19 cellular contexts compared by ENCODE assay signal in the genomic region with DNA sequence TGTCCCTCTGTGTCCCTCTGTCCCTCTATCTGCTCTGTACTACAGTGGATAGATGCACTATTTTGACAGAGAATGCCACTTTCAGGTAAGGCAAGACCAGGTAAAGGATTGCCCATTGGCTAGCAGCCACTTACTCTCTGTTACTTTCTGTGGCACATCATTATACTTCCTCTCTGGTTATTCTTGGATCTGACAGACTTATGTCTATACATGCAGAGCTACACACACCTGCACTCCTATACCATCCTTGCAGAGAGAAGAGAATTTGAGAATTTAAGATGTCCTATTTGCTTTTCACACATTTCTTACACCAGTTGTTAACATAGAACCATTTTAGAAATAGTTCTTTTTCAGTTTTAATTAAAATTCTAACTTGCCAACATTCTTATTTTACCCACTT.
A peak's percentile ranks its signal among the peaks of the same experiment; 100 is the strongest.
DNase-seq lines count a peak whose midpoint lies in the region; ATAC-seq and TF ChIP-seq lines count a peak whose summit lies in the region.
"Had no signal": no experiment of that assay in that cellular context is flagged by ENCODE, and none has a peak within 500 bp of the region (broad histone marks: within the 10 kb centered on the region; RNA-seq: fewer than 3 reads in every experiment).

No MANE protein-coding gene starts in this region.

- H3K4me2 ChIP-seq in Karpas-422 (ENCODE audit: low read depth, low read length, poor library complexity, severe bottlenecking): peak overlapping the region; percentile 51
- H3K4me2 ChIP-seq: BLaER1 had no signal

- no peak overlapping the region for H2AFZ ChIP-seq in Karpas-422 (ENCODE audit: low read length)
- H2AFZ ChIP-seq: GM23248 had no signal

- no peaks in the 10 kb centered on the region for H3K9me2 ChIP-seq in Karpas-422 (replicated peaks; ENCODE audit: insufficient read depth, low read length)

- H3K79me2 ChIP-seq in Karpas-422 (ENCODE audit: low read length): no peaks in the 10 kb centered on the region

- H3K27me3 ChIP-seq in Karpas-422 (ENCODE audit: low read length): no peaks in the 10 kb centered on the region
- H3K27me3 ChIP-seq in heart left ventricle: no peaks in the 10 kb centered on the region
- H3K27me3 ChIP-seq: BLaER1 had no signal

- DNase-seq in DMS53 (lab: John Stamatoyannopoulos, UW): peak; percentile 28
- no peak for DNase-seq in DMS53 treated with DMSO at 0.1 percent for 48 hours (lab: John Stamatoyannopoulos, UW; ENCODE audit: unreplicated experiment)
- peak; percentile 60 for DNase-seq in Karpas-422
- DNase-seq in heart left ventricle: no peak
- DNase-seq in kidney tubule cell (ENCODE audit: low spot score): no peak
- DNase-seq: Caco-2; CD4-positive, CD25-positive, alpha-beta regulatory T cell; CD8-positive, alpha-beta T cell; DMS 273 treated with DMSO at 0.1 percent for 48 hours; DND-41; GM23248; H9 had no signal

- H3K9ac ChIP-seq in Karpas-422 (ENCODE audit: low read length): peak overlapping the region; percentile 9; the same call in 1 of the 2 replicates
- H3K9ac ChIP-seq: BLaER1, GM23248 had no signal

- H3K4me1 ChIP-seq in Karpas-422 (ENCODE audit: low read length) (peaks cover 20% of the 10 kb centered on the region), heart left ventricle (peaks cover 0 to 11% (median 0%) of the 10 kb centered on the region in 12 donors)
- H3K4me1 ChIP-seq: BLaER1 had no signal

- no peak for ATAC-seq in heart left ventricle
- no peak for ATAC-seq in HG03460 (IDR thresholded peaks at IDR 0.05; ENCODE audit: unreplicated experiment)
- no peak for ATAC-seq in HG02759 (IDR thresholded peaks at IDR 0.05; ENCODE audit: unreplicated experiment)
- ATAC-seq: CD8-positive, alpha-beta T cell; HCT116 had no signal

- no peak overlapping the region for H3K4me3 ChIP-seq in Karpas-422 (ENCODE audit: low read length)
- H3K4me3 ChIP-seq in heart left ventricle: no peak overlapping the region
- H3K4me3 ChIP-seq: BLaER1, GM23248 had no signal

- H3K9me3 ChIP-seq in Karpas-422 (ENCODE audit: low read length) (no peaks in the 10 kb centered on the region), heart left ventricle (no peaks in the 10 kb centered on the region)
- H3K9me3 ChIP-seq: BLaER1, Caco-2 had no signal

- intact Hi-C loops in heart left ventricle (cut with DNase I): no loop called here

- H3K27ac ChIP-seq in Karpas-422 (ENCODE audit: low read length): peak overlapping the region; percentile 60
- H3K27ac ChIP-seq in VCaP: peak overlapping the region; percentile 50
- H3K27ac ChIP-seq in heart left ventricle: no peak overlapping the region
- H3K27ac ChIP-seq: 22Rv1, BLaER1, C4-2B, GM23248 had no signal

- TF ChIP-seq CTCF in VCaP (conservative IDR thresholded peaks at IDR 0.05) (no peak), heart left ventricle (IDR thresholded peaks at IDR 0.05) (no peak)

- no peaks in the 10 kb centered on the region for H4K20me1 ChIP-seq in Karpas-422 (ENCODE audit: insufficient read depth, low read depth, low read length)
- H4K20me1 ChIP-seq: BLaER1 had no signal

- no peak for TF ChIP-seq POLR2A in heart left ventricle (IDR thresholded peaks at IDR 0.05)

- H3K36me3 ChIP-seq in Karpas-422 (ENCODE audit: insufficient read depth, low read length) (no peaks in the 10 kb centered on the region), heart left ventricle (no peaks in the 10 kb centered on the region)
- H3K36me3 ChIP-seq: BLaER1 had no signal

Comparison
In these comparisons a context has a peak if more than half of its experiments do, and no peak if none do; other contexts are left out.
1. DNase-seq: peak in DMS53 (single experiment) and Karpas-422 (single experiment); none in DMS53 treated with DMSO at 0.1 percent for 48 hours (single experiment), heart left ventricle (0 of 5) and kidney tubule cell (single experiment).
2. H3K27ac ChIP-seq: peak in Karpas-422 (single experiment) and VCaP (single experiment); none in heart left ventricle (0 of 12).